Comparison of ENCODE assay signal across 19 cellular contexts in genomic region chr9:37362430-37362829, GRCh38.
"Had no signal": no experiment of that assay in that cellular context is flagged by ENCODE, and none has a peak within 500 bp of the region (broad histone marks: within the 10 kb centered on the region; RNA-seq: fewer than 3 reads in every experiment).

No MANE protein-coding gene starts in this region.

- FAIRE-seq: HepG2 had no signal

- H3K9ac ChIP-seq: SK-N-SH had no signal

- H3K9me3 ChIP-seq: MG63, SK-N-SH had no signal

- H3K27me3 ChIP-seq: MG63 had no signal

- H3K4me3 ChIP-seq: MG63 had no signal

- H3K9me2 ChIP-seq: SK-N-SH had no signal

- H3K36me3 ChIP-seq: MG63 had no signal

- H3K27ac ChIP-seq: RWPE1 had no signal

- H3K4me2 ChIP-seq: SK-N-SH had no signal

- DNase-seq: IMR-90, MG63, NCI-H1092, NCI-H1436, NCI-H1694, NCI-H187 treated with DMSO at 0.1 percent for 48 hours, NCI-H2029 treated with DMSO at 0.1 percent for 48 hours, NCI-H2171 treated with DMSO at 0.1 percent for 48 hours, NCI-H345, NCI-H446 treated with DMSO at 0.1 percent for 48 hours, NCI-H510A treated with DMSO at 0.1 percent for 48 hours, NCI-H526, NCI-H748 treated with DMSO at 0.1 percent for 48 hours, PC-3, SHP77, SK-N-SH had no signal

- ATAC-seq: HepG2, Panc1, PC-3 had no signal
